Comparison of ENCODE assay signal across 9 cellular contexts in the genomic region with DNA sequence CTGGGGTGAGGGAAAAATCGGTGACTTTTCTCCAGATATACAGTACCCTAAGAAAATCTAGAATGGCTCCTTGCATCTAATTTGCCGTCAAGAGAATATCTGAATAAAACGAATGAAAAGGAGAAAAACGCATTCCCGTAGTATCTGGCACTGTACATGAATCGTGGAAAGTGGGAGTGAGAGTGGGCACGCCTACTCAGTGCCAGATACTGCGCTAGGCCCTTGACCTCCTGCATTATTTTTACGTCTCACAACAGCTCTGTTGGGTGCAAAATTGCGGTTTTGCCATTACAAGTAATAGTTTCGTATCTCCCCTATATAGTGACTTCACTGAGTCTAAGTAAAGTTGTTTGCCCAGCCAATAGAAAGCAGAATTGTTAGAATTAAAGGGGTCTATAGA. TPM values are rescaled to one million over a fixed set of nuclear protein-coding genes. Genes with fewer than 3 reads are reported as not detected.
A peak's percentile ranks its signal among the peaks of the same experiment; 100 is the strongest.
DNase-seq lines count a peak whose midpoint lies in the region; ATAC-seq, FAIRE-seq and TF ChIP-seq lines count a peak whose summit lies in the region.
"Had no signal": no experiment of that assay in that cellular context is flagged by ENCODE, and none has a peak within 500 bp of the region (broad histone marks: within the 10 kb centered on the region; RNA-seq: fewer than 3 reads in every experiment).

No MANE protein-coding gene starts in this region.

- H3K4me3 ChIP-seq in GM08714 (ENCODE audit: low read length), result peak overlapping the region; percentile 51; the same call in 1 of the 2 replicates
- peak overlapping the region in 2 of 3 experiments; percentile 47 to 50 for H3K4me3 ChIP-seq in keratinocyte (ENCODE audit: control insufficient read depth in 2 of 3, extremely low read depth in 1 of 3, insufficient read depth in 2 of 3, low read depth in 1 of 3, low read length in 3 of 3)
- H3K4me3 ChIP-seq in vagina, result peak overlapping the region; percentile 37 to 48

- TF ChIP-seq POLR2A in vagina (IDR thresholded peaks at IDR 0.05), result no peak

- no peaks in the 10 kb centered on the region for H3K79me2 ChIP-seq in keratinocyte (ENCODE audit: control insufficient read depth, insufficient read depth, low read length)

- no peaks in the 10 kb centered on the region for H4K20me1 ChIP-seq in keratinocyte (ENCODE audit: control insufficient read depth, extremely low read depth, insufficient read depth, low read length)

- no peak for FAIRE-seq in keratinocyte (lab: Jason Lieb, UNC)

- H3K9me1 ChIP-seq in keratinocyte (ENCODE audit: control insufficient read depth, extremely low read depth, insufficient read depth, low read length), result no peaks in the 10 kb centered on the region

- DNase-seq in RPMI8226 (peak; percentile 71), keratinocyte (ENCODE audit: low read depth, low spot score) (no peak), vagina (ENCODE audit: extremely low spot score in 2 of 2) (no peak), DMS53 (lab: John Stamatoyannopoulos, UW) (no peak), iPS-NIHi7 (ENCODE audit: extremely low spot score) (no peak), NCI-H128 (lab: John Stamatoyannopoulos, UW; ENCODE audit: unreplicated experiment) (no peak)

- H3K27ac ChIP-seq in keratinocyte (ENCODE audit: control insufficient read depth, insufficient read depth, low read length), result no peak overlapping the region
- no peak overlapping the region for H3K27ac ChIP-seq in vagina
- H3K27ac ChIP-seq: KMS-11 had no signal

- ATAC-seq in GM21723 (IDR thresholded peaks at IDR 0.05; ENCODE audit: unreplicated experiment), result peak; percentile 47

- peak overlapping the region; percentile 56 for H3K4me2 ChIP-seq in keratinocyte (ENCODE audit: control insufficient read depth, extremely low read depth, insufficient read depth, low read depth, low read length)
- H3K4me2 ChIP-seq: KMS-11 had no signal

- H3K27me3 ChIP-seq in keratinocyte (ENCODE audit: control insufficient read depth, extremely low read depth, insufficient read depth, low read length) (no peaks in the 10 kb centered on the region), vagina (no peaks in the 10 kb centered on the region)

- no peak for TF ChIP-seq CTCF in keratinocyte (optimal IDR thresholded peaks at IDR 0.05 in 1 of 3, IDR thresholded peaks at IDR 0.05 in 1 of 3, conservative IDR thresholded peaks at IDR 0.05 in 1 of 3; ENCODE audit: extremely low read depth in 1 of 3, insufficient read depth in 2 of 3, low read length in 3 of 3)
- TF ChIP-seq CTCF in vagina (IDR thresholded peaks at IDR 0.05), result no peak

- H3K4me1 ChIP-seq in keratinocyte (ENCODE audit: control insufficient read depth, extremely low read depth, insufficient read depth, low read length) (no peaks in the 10 kb centered on the region), vagina (no peaks in the 10 kb centered on the region)

- peak overlapping the region; percentile 92 for H2AFZ ChIP-seq in keratinocyte (ENCODE audit: control insufficient read depth, low read length)

- intact Hi-C loops in vagina (cut with DNase I), result no loop called here

- dilution Hi-C loops in keratinocyte (cut with MboI; ENCODE audit: extremely low pct_ligation_motif_present, low sequenced_read_pairs), result no loop called here

- H3K9ac ChIP-seq in keratinocyte (ENCODE audit: control insufficient read depth, extremely low read depth, insufficient read depth, low read length), result peak overlapping the region; percentile 26
- H3K9ac ChIP-seq: KMS-11 had no signal

- H3K36me3 ChIP-seq in keratinocyte (ENCODE audit: control insufficient read depth in 2 of 2, extremely low read depth in 1 of 2, insufficient read depth in 2 of 2, low read length in 2 of 2), result no peaks in the 10 kb centered on the region
- no peaks in the 10 kb centered on the region for H3K36me3 ChIP-seq in vagina

- no peaks in the 10 kb centered on the region for H3K9me3 ChIP-seq in keratinocyte (ENCODE audit: control insufficient read depth, low read depth, low read length)
- no peaks in the 10 kb centered on the region for H3K9me3 ChIP-seq in vagina

RNA-seq across cellular contexts. Expression of a gene that starts 1.3 kb away (rescaled TPM):
- polyA plus RNA-seq in keratinocyte, result 0.47 to 0.59 TPM (median 0.51 TPM) in 3 replicates
- polyA plus RNA-seq in keratinocyte (2011; ENCODE audit: low read depth), result 2.9 TPM
- polyA plus RNA-seq in keratinocyte (2011; cell fraction: cytosol; rRNA removed), result 0.82 and 1.7 TPM in 2 replicates
- polyA plus RNA-seq in keratinocyte (2011; cell fraction: nucleus; rRNA removed), result 0.42 and 0.47 TPM in 2 replicates
- polyA plus RNA-seq in keratinocyte (2012; ENCODE audit: low replicate concordance), result 0.81 and 1.1 TPM in 2 replicates
- not detected in 3 replicates for polyA minus RNA-seq in keratinocyte
- polyA minus RNA-seq in keratinocyte (2011; cell fraction: cytosol; rRNA and poly(A)+ RNA removed), result not detected
- 0.53 and 0.62 TPM in 2 replicates for polyA minus RNA-seq in keratinocyte (2011; cell fraction: nucleus; rRNA and poly(A)+ RNA removed)
- not detected for total RNA-seq in vagina

RNA-seq across cellular contexts. Expression of a gene that starts 48.9 kb away (rescaled TPM):
- polyA plus RNA-seq in keratinocyte, result 0.80 to 2.9 TPM (median 0.94 TPM) in 3 replicates
- 0.21 TPM for polyA plus RNA-seq in keratinocyte (2011; ENCODE audit: low read depth)
- polyA plus RNA-seq in keratinocyte (2011; cell fraction: cytosol; rRNA removed), result 0.57 and 1.1 TPM in 2 replicates
- polyA plus RNA-seq in keratinocyte (2011; cell fraction: nucleus; rRNA removed), result 5.3 and 6.0 TPM in 2 replicates
- polyA plus RNA-seq in keratinocyte (2012; ENCODE audit: low replicate concordance), result 0.38 and 0.87 TPM in 2 replicates
- 0.43 to 4.1 TPM (median 0.93 TPM) in 3 replicates for polyA minus RNA-seq in keratinocyte
- 0.77 TPM for polyA minus RNA-seq in keratinocyte (2011; cell fraction: cytosol; rRNA and poly(A)+ RNA removed)
- polyA minus RNA-seq in keratinocyte (2011; cell fraction: nucleus; rRNA and poly(A)+ RNA removed), result 5.7 and 9.2 TPM in 2 replicates
- 2.2 TPM for total RNA-seq in vagina
